1 cellular context compared by ENCODE assay signal in the genomic region with DNA sequence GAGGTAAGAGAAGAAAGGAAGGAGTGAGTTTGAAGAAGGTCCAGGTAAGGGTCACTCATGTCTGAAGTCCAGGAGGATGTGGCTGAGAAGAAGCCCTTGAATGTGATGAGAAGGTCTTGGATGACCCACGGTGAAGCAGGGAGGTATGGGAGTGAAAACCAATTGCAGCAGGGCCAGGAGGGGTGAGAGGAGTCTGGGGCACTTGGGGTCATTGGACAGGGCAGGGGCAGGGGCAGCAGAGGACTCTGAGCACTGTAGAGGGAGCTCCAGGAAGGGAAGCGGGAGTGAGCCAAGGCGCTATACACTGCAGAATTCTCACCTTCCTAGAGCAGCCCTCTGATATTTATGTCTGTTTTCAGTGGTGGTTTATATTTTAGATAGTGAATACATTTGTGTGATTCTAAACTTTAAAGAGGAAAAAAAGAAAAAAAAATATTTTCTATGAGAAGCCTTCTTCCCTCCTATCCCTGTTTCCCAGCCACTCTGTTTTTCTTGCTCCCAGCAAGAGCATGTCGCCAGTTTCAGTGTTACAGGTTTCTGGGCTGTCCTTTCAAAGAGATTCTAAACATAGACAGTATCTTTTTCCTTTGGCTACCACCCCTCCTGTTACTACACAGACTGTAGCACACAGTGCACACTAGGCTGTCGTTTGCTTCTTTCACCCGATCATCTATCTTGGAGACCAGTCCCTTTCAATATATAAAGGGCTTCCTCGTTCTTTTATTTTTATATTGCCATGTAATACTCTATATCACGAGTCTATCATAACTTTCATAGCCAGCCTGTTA.
TF ChIP-seq lines count a peak whose summit lies in the region.

No MANE protein-coding gene starts in this region.

TF ChIP-seq in IMR-90, 13 proteins besides CTCF, POLR2A, EP300 and RAD21:
- no peak for TF ChIP-seq SMC3 (IDR thresholded peaks at IDR 0.05; ENCODE audit: low read depth, low read length)
- no peak for TF ChIP-seq RCOR1 (IDR thresholded peaks at IDR 0.05; ENCODE audit: insufficient replicate concordance, low read length)
- no peak for TF ChIP-seq CHD1 (IDR thresholded peaks at IDR 0.05; ENCODE audit: low read depth, low read length)
- no peak for TF ChIP-seq MXI1 (IDR thresholded peaks at IDR 0.05; ENCODE audit: borderline replicate concordance, low read depth, low read length)
- TF ChIP-seq, protein P1, sequence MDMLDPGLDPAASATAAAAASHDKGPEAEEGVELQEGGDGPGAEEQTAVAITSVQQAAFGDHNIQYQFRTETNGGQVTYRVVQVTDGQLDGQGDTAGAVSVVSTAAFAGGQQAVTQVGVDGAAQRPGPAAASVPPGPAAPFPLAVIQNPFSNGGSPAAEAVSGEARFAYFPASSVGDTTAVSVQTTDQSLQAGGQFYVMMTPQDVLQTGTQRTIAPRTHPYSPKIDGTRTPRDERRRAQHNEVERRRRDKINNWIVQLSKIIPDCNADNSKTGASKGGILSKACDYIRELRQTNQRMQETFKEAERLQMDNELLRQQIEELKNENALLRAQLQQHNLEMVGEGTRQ (IDR thresholded peaks at IDR 0.05; ENCODE audit: low read depth, low read length) = no peak
